13 cellular contexts compared by ENCODE assay signal in the genomic region with DNA sequence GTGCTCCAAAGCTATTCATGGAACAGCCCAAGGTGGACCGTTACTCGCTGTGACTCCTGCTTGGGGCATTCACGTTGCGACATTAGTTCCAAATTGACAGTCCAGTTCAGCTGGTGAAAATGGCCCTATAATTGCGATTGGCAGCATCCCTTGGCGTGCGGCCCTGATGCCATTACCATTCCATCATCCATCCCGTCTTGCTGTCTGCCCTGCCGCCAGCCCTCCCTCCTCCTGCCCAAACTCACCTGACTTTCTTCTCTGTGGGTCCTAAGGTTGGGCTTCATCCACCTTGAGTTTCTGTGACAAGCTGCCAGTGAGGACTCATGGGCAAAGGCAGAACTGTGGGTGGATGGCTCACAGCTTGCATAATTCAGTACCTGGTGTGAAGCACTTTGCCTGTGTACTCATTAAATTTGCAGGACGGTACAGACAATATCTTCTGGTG.
DNase-seq lines count a peak whose midpoint lies in the region; ATAC-seq, FAIRE-seq and TF ChIP-seq lines count a peak whose summit lies in the region.
"Had no signal": no experiment of that assay in that cellular context is flagged by ENCODE, and none has a peak within 500 bp of the region (broad histone marks: within the 10 kb centered on the region; RNA-seq: fewer than 3 reads in every experiment).

No MANE protein-coding gene starts in this region.

- H3K27me3 ChIP-seq in BLaER1, result no peaks in the 10 kb centered on the region
- H3K27me3 ChIP-seq in GM23338 (ENCODE audit: insufficient read depth), result no peaks in the 10 kb centered on the region
- no peaks in the 10 kb centered on the region for H3K27me3 ChIP-seq in keratinocyte (ENCODE audit: control insufficient read depth, extremely low read depth, insufficient read depth, low read length)
- no peaks in the 10 kb centered on the region for H3K27me3 ChIP-seq in ovary
- H3K27me3 ChIP-seq: colonic mucosa, upper lobe of right lung had no signal

- H3K9me1 ChIP-seq in keratinocyte (ENCODE audit: control insufficient read depth, extremely low read depth, insufficient read depth, low read length), result peaks cover 3% of the 10 kb centered on the region

- H3K4me3 ChIP-seq in BLaER1 (no peak overlapping the region), GM23338 (no peak overlapping the region), keratinocyte (ENCODE audit: control insufficient read depth in 2 of 3, extremely low read depth in 1 of 3, insufficient read depth in 2 of 3, low read depth in 1 of 3, low read length in 3 of 3) (no peak overlapping the region), ovary (no peak overlapping the region)
- H3K4me3 ChIP-seq: colonic mucosa, lung, upper lobe of right lung had no signal

- no peaks in the 10 kb centered on the region for H3F3A ChIP-seq in GM23338 (replicated peaks; ENCODE audit: low read depth)

- H3K4me2 ChIP-seq in BLaER1 (peak overlapping the region; percentile 77), GM23338 (no peak overlapping the region), keratinocyte (ENCODE audit: control insufficient read depth, extremely low read depth, insufficient read depth, low read depth, low read length) (peak overlapping the region; percentile 40)

- FAIRE-seq in keratinocyte (lab: Jason Lieb, UNC), result no peak
- FAIRE-seq: GM12892 had no signal

- no peak for TF ChIP-seq EP300 in ovary (IDR thresholded peaks at IDR 0.05)

- H3K36me3 Mint-ChIP-seq in GM23338 (ENCODE audit: low read depth), result no peaks in the 10 kb centered on the region
- peaks cover 28% of the 10 kb centered on the region for H3K36me3 Mint-ChIP-seq in activated naive CD8-positive, alpha-beta T cell

- no peak overlapping the region for H3K4me3 Mint-ChIP-seq in GM23338
- H3K4me3 Mint-ChIP-seq in activated naive CD8-positive, alpha-beta T cell, result peak overlapping the region; percentile 74

- H3K27ac ChIP-seq in BLaER1, result no peak overlapping the region
- H3K27ac ChIP-seq in GM23338 (ENCODE audit: low read depth), result 0 out of 2 replicates have a peak overlapping the region, but pooled peaks have one; percentile 64
- H3K27ac ChIP-seq in keratinocyte (ENCODE audit: control insufficient read depth, insufficient read depth, low read length), result peak overlapping the region; percentile 48
- no peak overlapping the region for H3K27ac ChIP-seq in ovary
- H3K27ac ChIP-seq: colonic mucosa, upper lobe of right lung had no signal

- DNase-seq in GM23338 (ENCODE audit: low spot score) (no peak), keratinocyte (ENCODE audit: low read depth, low spot score) (no peak), ovary (no peak), activated gamma-delta T cell (lab: John Stamatoyannopoulos, UW) (no peak), DMS53 treated with DMSO at 0.1 percent for 48 hours (lab: John Stamatoyannopoulos, UW; ENCODE audit: unreplicated experiment) (no peak), KG1 (lab: John Stamatoyannopoulos, UW) (no peak)
- DNase-seq: colonic mucosa; NK-92 treated with Interleukin-12 subunit alpha and Interleukin-12 subunit beta, amount 100 ng/mL, for 24 hours; upper lobe of right lung had no signal

- H4K20me1 ChIP-seq in BLaER1 (peaks cover 88% of the 10 kb centered on the region), GM23338 (replicated peaks; ENCODE audit: insufficient read depth) (peaks cover 34% of the 10 kb centered on the region), keratinocyte (ENCODE audit: control insufficient read depth, extremely low read depth, insufficient read depth, low read length) (no peaks in the 10 kb centered on the region)

- no peak for ATAC-seq in GM23338

- peaks cover 44% of the 10 kb centered on the region for H3K4me1 Mint-ChIP-seq in GM23338
- H3K4me1 Mint-ChIP-seq in activated naive CD8-positive, alpha-beta T cell (ENCODE audit: low read depth), result peaks cover 73% of the 10 kb centered on the region

- H3K36me3 ChIP-seq in BLaER1 (peaks cover 45% of the 10 kb centered on the region), GM23338 (ENCODE audit: insufficient read depth) (no peaks in the 10 kb centered on the region; the same call in 1 of the 2 replicates), keratinocyte (ENCODE audit: control insufficient read depth in 2 of 2, extremely low read depth in 1 of 2, insufficient read depth in 2 of 2, low read length in 2 of 2) (peaks cover 0 to 2% of the 10 kb centered on the region in 2 experiments), ovary (no peaks in the 10 kb centered on the region)
- H3K36me3 ChIP-seq: colonic mucosa, upper lobe of right lung had no signal

- H3K79me2 ChIP-seq in GM23338 (replicated peaks; ENCODE audit: insufficient read depth), result peaks cover 83% of the 10 kb centered on the region
- peaks cover 57% of the 10 kb centered on the region for H3K79me2 ChIP-seq in keratinocyte (ENCODE audit: control insufficient read depth, insufficient read depth, low read length)

- no peaks in the 10 kb centered on the region for H3K27me3 Mint-ChIP-seq in GM23338 (ENCODE audit: insufficient read depth, low read depth, poor library complexity)
- H3K27me3 Mint-ChIP-seq in activated naive CD8-positive, alpha-beta T cell, result no peaks in the 10 kb centered on the region

- no peaks in the 10 kb centered on the region for H3K9me2 ChIP-seq in GM23338 (ENCODE audit: insufficient read depth)

- H3K9ac ChIP-seq in BLaER1 (no peak overlapping the region), keratinocyte (ENCODE audit: control insufficient read depth, extremely low read depth, insufficient read depth, low read length) (no peak overlapping the region)

- H3K9me3 ChIP-seq in BLaER1, result peaks cover 21% of the 10 kb centered on the region
- H3K9me3 ChIP-seq in keratinocyte (ENCODE audit: control insufficient read depth, low read depth, low read length), result no peaks in the 10 kb centered on the region
- H3K9me3 ChIP-seq in ovary, result no peaks in the 10 kb centered on the region
- H3K9me3 ChIP-seq: colonic mucosa, upper lobe of right lung had no signal

- no peak for TF ChIP-seq POLR2A in ovary (IDR thresholded peaks at IDR 0.05)

- intact Hi-C loops in ovary (cut with DNase I), result no loop called here

- H3K9me3 Mint-ChIP-seq in GM23338, result no peaks in the 10 kb centered on the region
- H3K9me3 Mint-ChIP-seq in activated naive CD8-positive, alpha-beta T cell (ENCODE audit: low read depth), result no peaks in the 10 kb centered on the region

- TF ChIP-seq CTCF in GM23338 (conservative IDR thresholded peaks at IDR 0.05; ENCODE audit: low read depth in 2 of 2), result no peak
- no peak for TF ChIP-seq CTCF in keratinocyte (optimal IDR thresholded peaks at IDR 0.05 in 1 of 3, IDR thresholded peaks at IDR 0.05 in 1 of 3, conservative IDR thresholded peaks at IDR 0.05 in 1 of 3; ENCODE audit: extremely low read depth in 1 of 3, insufficient read depth in 2 of 3, low read length in 3 of 3)
- TF ChIP-seq CTCF in ovary (IDR thresholded peaks at IDR 0.05), result no peak

- H3K27ac Mint-ChIP-seq in GM23338, result no peak overlapping the region
- H3K27ac Mint-ChIP-seq in activated naive CD8-positive, alpha-beta T cell, result peak overlapping the region; percentile 95

- WGBS in ovary, 3 donors, result 90 to 91% (median 91%) methylated on average over 10 of the region's 10 CpGs

- dilution Hi-C loops in keratinocyte (cut with MboI; ENCODE audit: extremely low pct_ligation_motif_present, low sequenced_read_pairs), result no loop called here

- H3K4me1 ChIP-seq in BLaER1 (peaks cover 40% of the 10 kb centered on the region), GM23338 (ENCODE audit: insufficient read depth) (peaks cover 20% of the 10 kb centered on the region; the same call in 1 of the 2 replicates), keratinocyte (ENCODE audit: control insufficient read depth, extremely low read depth, insufficient read depth, low read length) (peaks cover 14% of the 10 kb centered on the region), ovary (ENCODE audit: insufficient read depth) (peaks cover 3% of the 10 kb centered on the region)
- H3K4me1 ChIP-seq: colonic mucosa had no signal

- H2AFZ ChIP-seq in GM23338 (no peak overlapping the region), keratinocyte (ENCODE audit: control insufficient read depth, low read length) (no peak overlapping the region)

TF ChIP-seq in GM23338, 12 proteins besides CTCF, POLR2A, EP300 and RAD21:
- no peak for TF ChIP-seq POLR2AphosphoS5 (IDR thresholded peaks at IDR 0.05; ENCODE audit: low read depth)
- TF ChIP-seq CREB1 (CRISPR knock-in tag; IDR thresholded peaks at IDR 0.05; ENCODE audit: low read depth), result no peak
- no peak for TF ChIP-seq EZH2phosphoT487 (IDR thresholded peaks at IDR 0.05; ENCODE audit: unreplicated experiment)
TF ChIP-seq in GM23338: peak in this region for 0.

Comparison
In these comparisons a context has a peak if more than half of its experiments do, and no peak if none do; other contexts are left out.
1. H3K27ac ChIP-seq: peak in GM23338 (single experiment) and keratinocyte (single experiment); none in BLaER1 (single experiment) and ovary (0 of 2).